Comparison of ENCODE assay signal across 9 cellular contexts in the genomic region with DNA sequence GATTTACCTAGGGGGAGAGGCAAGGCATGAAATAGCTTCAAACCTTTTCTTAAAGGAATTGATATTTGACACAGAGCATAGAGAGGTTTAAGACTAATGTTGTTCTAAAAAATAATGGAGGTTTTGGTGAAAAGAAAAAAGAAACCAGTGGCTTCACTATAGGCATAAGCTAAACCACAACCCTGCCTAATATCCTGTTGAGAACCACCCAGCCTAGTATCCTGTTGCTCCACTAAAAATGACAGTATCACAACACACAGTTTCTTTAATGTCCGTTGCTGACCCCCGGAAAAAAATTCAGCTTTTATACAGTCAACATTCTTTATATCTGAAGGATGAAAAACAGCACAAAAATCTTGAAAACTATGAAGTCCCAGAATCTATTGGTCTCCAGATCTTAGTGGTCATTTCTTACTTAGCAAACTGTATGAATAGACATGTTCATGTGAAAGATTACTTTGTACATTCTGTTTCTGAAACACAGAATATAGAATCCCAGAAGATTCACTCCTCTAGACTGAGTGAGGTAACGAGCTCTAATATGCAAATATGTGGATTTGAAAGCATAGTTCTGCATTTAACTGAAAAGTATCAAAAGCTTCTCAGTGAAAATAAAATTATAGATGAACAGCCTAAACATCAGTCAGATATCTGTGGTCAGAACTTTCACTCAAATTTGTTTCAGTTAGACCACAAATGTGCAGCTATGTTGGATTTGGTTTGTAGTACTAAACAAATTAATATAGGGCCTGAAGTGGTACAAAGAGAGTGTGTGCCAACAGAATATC. TPM values are rescaled to one million over a fixed set of nuclear protein-coding genes. Genes with fewer than 3 reads are reported as not detected.
DNase-seq lines count a peak whose midpoint lies in the region; ATAC-seq, FAIRE-seq and TF ChIP-seq lines count a peak whose summit lies in the region.
"Had no signal": no experiment of that assay in that cellular context is flagged by ENCODE, and none has a peak within 500 bp of the region (broad histone marks: within the 10 kb centered on the region; RNA-seq: fewer than 3 reads in every experiment).

No MANE protein-coding gene starts in this region.

- peak overlapping the region; percentile 35 for H3K4me3 Mint-ChIP-seq in activated T-helper 2 cell treated with anti-CD3 and anti-CD28 coated beads, Interferon-gamma antibody, Interleukin-2, Interleukin-4, amounts not matched to agents 10 μg/mL and 5 μg/mL and 100 μg/mL, durations not matched to agents 14 hours and 24 hours and 36 hours (ENCODE audit: low read depth)
- no peak overlapping the region for H3K4me3 Mint-ChIP-seq in Calu3 (ENCODE audit: low read depth, unreplicated experiment)

- no peaks in the 10 kb centered on the region for H3K9me3 Mint-ChIP-seq in activated T-helper 2 cell treated with anti-CD3 and anti-CD28 coated beads, Interferon-gamma antibody, Interleukin-2, Interleukin-4, amounts not matched to agents 10 μg/mL and 5 μg/mL and 100 μg/mL, durations not matched to agents 14 hours and 24 hours and 36 hours
- no peaks in the 10 kb centered on the region for H3K9me3 Mint-ChIP-seq in Calu3 (ENCODE audit: low read depth, unreplicated experiment)

- ATAC-seq in GM19463 (IDR thresholded peaks at IDR 0.05; ENCODE audit: unreplicated experiment), result peak; percentile 76
- ATAC-seq in HG03103 (IDR thresholded peaks at IDR 0.05; ENCODE audit: low read depth, unreplicated experiment), result peak; percentile 82

- no peak for TF ChIP-seq POLR2A in GM12892 (IDR thresholded peaks at IDR 0.05; ENCODE audit: low read depth, low read length)

- H3K36me3 Mint-ChIP-seq in activated T-helper 2 cell treated with anti-CD3 and anti-CD28 coated beads, Interferon-gamma antibody, Interleukin-2, Interleukin-4, amounts not matched to agents 10 μg/mL and 5 μg/mL and 100 μg/mL, durations not matched to agents 14 hours and 24 hours and 36 hours (ENCODE audit: low read depth), result peaks cover 27% of the 10 kb centered on the region
- H3K36me3 Mint-ChIP-seq in Calu3 (ENCODE audit: insufficient read depth, unreplicated experiment), result no peaks in the 10 kb centered on the region

- TF ChIP-seq CTCF in Calu3 (IDR thresholded peaks at IDR 0.05; ENCODE audit: unreplicated experiment), result no peak

- no TSS peak for BruUV-seq in Calu3 (replicated peaks; lab: Mats Ljungman, UMichigan)

- no peaks in the 10 kb centered on the region for H3K27me3 Mint-ChIP-seq in activated T-helper 2 cell treated with anti-CD3 and anti-CD28 coated beads, Interferon-gamma antibody, Interleukin-2, Interleukin-4, amounts not matched to agents 10 μg/mL and 5 μg/mL and 100 μg/mL, durations not matched to agents 14 hours and 24 hours and 36 hours (ENCODE audit: low read depth)
- no peaks in the 10 kb centered on the region for H3K27me3 Mint-ChIP-seq in Calu3 (ENCODE audit: unreplicated experiment)

- DNase-seq in GM12892 (ENCODE audit: insufficient read length), result no peak
- no peak for DNase-seq in activated T-helper 2 cell treated with anti-CD3 and anti-CD28 coated beads, Interferon-gamma antibody, Interleukin-2, Interleukin-4, amounts not matched to agents 10 μg/mL and 5 μg/mL and 100 μg/mL, durations not matched to agents 14 hours and 24 hours and 36 hours (ENCODE audit: low spot score)
- no peak for DNase-seq in NCI-H446 treated with DMSO at 0.1 percent for 48 hours (lab: John Stamatoyannopoulos, UW)
- no peak for DNase-seq in SK-N-DZ (ENCODE audit: low spot score)
- DNase-seq in GM19240 (ENCODE audit: insufficient read length, low spot score), result no peak
- DNase-seq in Calu3, result no peak

- peaks cover 32% of the 10 kb centered on the region for H3K4me1 Mint-ChIP-seq in activated T-helper 2 cell treated with anti-CD3 and anti-CD28 coated beads, Interferon-gamma antibody, Interleukin-2, Interleukin-4, amounts not matched to agents 10 μg/mL and 5 μg/mL and 100 μg/mL, durations not matched to agents 14 hours and 24 hours and 36 hours (ENCODE audit: low read depth)
- H3K4me1 Mint-ChIP-seq in Calu3 (ENCODE audit: low read depth, unreplicated experiment), result no peaks in the 10 kb centered on the region

- CTCF ChIA-PET in Calu3 (lab: Charles Lee), result no interaction called here

- peak overlapping the region; percentile 28 for H3K27ac Mint-ChIP-seq in activated T-helper 2 cell treated with anti-CD3 and anti-CD28 coated beads, Interferon-gamma antibody, Interleukin-2, Interleukin-4, amounts not matched to agents 10 μg/mL and 5 μg/mL and 100 μg/mL, durations not matched to agents 14 hours and 24 hours and 36 hours
- no peak overlapping the region for H3K27ac Mint-ChIP-seq in Calu3 (ENCODE audit: unreplicated experiment)

- peak; percentile 64 for FAIRE-seq in GM12892 (lab: Jason Lieb, UNC)
- FAIRE-seq: bronchial epithelial cell had no signal

- intact Hi-C loops in activated T-helper 2 cell treated with anti-CD3 and anti-CD28 coated beads, Interferon-gamma antibody, Interleukin-2, Interleukin-4, amounts not matched to agents 10 μg/mL and 5 μg/mL and 100 μg/mL, durations not matched to agents 14 hours and 24 hours and 36 hours (cut with micrococcal nuclease), result loop anchor here (5.0 kb wide), 1 partner anchor 40 kb away; a partner anchor contains a TSS
- intact Hi-C loops in Calu3 (cut with micrococcal nuclease; ENCODE audit: unreplicated experiment), result no loop called here

RNA-seq across cellular contexts. Expression of a gene that starts 40.5 kb away (rescaled TPM):
- 6.9 TPM for polyA plus RNA-seq in GM12892 (2012; ENCODE audit: missing spikeins)
- total RNA-seq in activated T-helper 2 cell treated with anti-CD3 and anti-CD28 coated beads, Interferon-gamma antibody, Interleukin-2, Interleukin-4, amounts not matched to agents 10 μg/mL and 5 μg/mL and 100 μg/mL, durations not matched to agents 14 hours and 24 hours and 36 hours, result 11.1 and 13.4 TPM in 2 replicates
- polyA plus RNA-seq in SK-N-DZ (2014; cell fraction: cytosol; rRNA removed), result 4.4 and 6.1 TPM in 2 replicates
- 3.2 and 8.3 TPM in 2 replicates for polyA plus RNA-seq in SK-N-DZ (2014; cell fraction: nucleus; rRNA removed)
- 18.8 and 19.3 TPM in 2 replicates for total RNA-seq in Calu3 (2022)

RNA-seq across cellular contexts. Expression of a gene that starts 52.4 kb away (rescaled TPM):
- polyA plus RNA-seq in GM12892 (2012; ENCODE audit: missing spikeins), result 5.9 TPM
- 11.0 and 11.6 TPM in 2 replicates for total RNA-seq in activated T-helper 2 cell treated with anti-CD3 and anti-CD28 coated beads, Interferon-gamma antibody, Interleukin-2, Interleukin-4, amounts not matched to agents 10 μg/mL and 5 μg/mL and 100 μg/mL, durations not matched to agents 14 hours and 24 hours and 36 hours
- not detected in 2 replicates for polyA plus RNA-seq in SK-N-DZ (2014; cell fraction: cytosol; rRNA removed)
- not detected in 2 replicates for polyA plus RNA-seq in SK-N-DZ (2014; cell fraction: nucleus; rRNA removed)
- total RNA-seq in Calu3 (2022), result 0.09 and 0.12 TPM in 2 replicates

Comparison
In these comparisons a context has a peak if more than half of its experiments do, and no peak if none do; other contexts are left out.
1. RNA of a gene that starts 52.4 kb away (total RNA-seq): 11.0 to 11.6 TPM in activated T-helper 2 cell treated with anti-CD3 and anti-CD28 coated beads, Interferon-gamma antibody, Interleukin-2, Interleukin-4, amounts not matched to agents 10 μg/mL and 5 μg/mL and 100 μg/mL, durations not matched to agents 14 hours and 24 hours and 36 hours; 0.09 to 0.12 TPM in Calu3; every median in the first group is over 10 times any median in the second.